Comparison of ENCODE assay signal across 8 cellular contexts in genomic region chr2:169528271-169528701, GRCh38. TPM values are rescaled to one million over a fixed set of nuclear protein-coding genes. Genes with fewer than 3 reads are reported as not detected.
DNase-seq lines count a peak whose midpoint lies in the region; ATAC-seq and TF ChIP-seq lines count a peak whose summit lies in the region.

No MANE protein-coding gene starts in this region.

- WGBS in lower leg skin, 2 donors: 8 to 14% methylated on average over 2 of the region's 2 CpGs

- H3K4me3 ChIP-seq in lower leg skin (ENCODE audit: low read depth, poor library complexity, severe bottlenecking): no peak overlapping the region

- TF ChIP-seq CTCF in lower leg skin (IDR thresholded peaks at IDR 0.05): no peak

- intact Hi-C loops in lower leg skin (cut with DNase I; ENCODE audit: low total_unique reads): no loop called here

- DNase-seq in NCI-H2196 (lab: John Stamatoyannopoulos, UW; ENCODE audit: unreplicated experiment) (peak; percentile 65), NCI-H2196 treated with DMSO at 0.1 percent for 48 hours (lab: John Stamatoyannopoulos, UW; ENCODE audit: unreplicated experiment) (no peak), NCI-H1930 (lab: John Stamatoyannopoulos, UW) (peak; percentile 20 to 39), cerebellum (ENCODE audit: low spot score) (peak; percentile 17), lower leg skin (ENCODE audit: low spot score in 2 of 2) (peak; percentile 57 to 89)
- peak; percentile 58 for DNase-seq in activated CD4-positive, CD25-positive, alpha-beta regulatory T cell treated with anti-CD3 and anti-CD28 coated beads, Interleukin-2, amount 50 U/mL, for 16 hours (ENCODE audit: low read depth, low spot score)
- DNase-seq in stimulated activated CD8-positive, alpha-beta memory T cell treated with anti-CD3 and anti-CD28 coated beads, Interleukin-15, amount 100 ng/mL, for 4 hours (ENCODE audit: low read depth in 2 of 2): peak; percentile 9 to 48

- peak; percentile 95 for ATAC-seq in HG02678 (IDR thresholded peaks at IDR 0.05; ENCODE audit: unreplicated experiment)

- no peak for TF ChIP-seq POLR2A in lower leg skin (IDR thresholded peaks at IDR 0.05)

RNA-seq across cellular contexts. Expression of gene KLHL41, which starts 18.8 kb away (rescaled TPM):
- 2.6 TPM for total RNA-seq in cerebellum
- under 1 TPM; 0.13 to 0.98 (median 0.73) TPM for total RNA-seq in lower leg skin

RNA-seq across cellular contexts. Expression of gene FASTKD1, which starts 45.4 kb away (rescaled TPM):
- total RNA-seq in cerebellum (51.0 TPM), lower leg skin (1 to 10 TPM; 4.1 to 9.7 (median 6.6) TPM)

RNA-seq across cellular contexts. Expression of gene BBS5, which starts 49.0 kb away (rescaled TPM):
- 17.1 TPM for total RNA-seq in cerebellum
- total RNA-seq in lower leg skin: 1 to 10 TPM; 4.7 to 7.9 (median 5.3) TPM

RNA-seq across cellular contexts. Expression of gene PPIG, which starts 55.9 kb away (rescaled TPM):
- 48.3 TPM for total RNA-seq in cerebellum
- 10 to 100 TPM; 23.5 to 31.9 (median 28.0) TPM for total RNA-seq in lower leg skin
